Comparison of ENCODE assay signal across 2 cellular contexts in genomic region chr10:72276013-72276387, GRCh38.
TF ChIP-seq lines count a peak whose summit lies in the region.

No MANE protein-coding gene starts in this region.

TF ChIP-seq in SK-N-SH, 30 proteins besides CTCF, POLR2A, EP300 and RAD21 (continued from another document):
- no peak for TF ChIP-seq ZBTB33 (IDR thresholded peaks at IDR 0.05; ENCODE audit: borderline replicate concordance, low read depth)

TF ChIP-seq in SK-N-SH treated with all-trans-retinoic acid at 6 μM for 48 hours, 23 proteins besides CTCF, POLR2A, EP300 and RAD21 (continued from another document):
- no peak for TF ChIP-seq ZC3H10 (CRISPR knock-in tag; IDR thresholded peaks at IDR 0.05)
- TF ChIP-seq OSR1 (CRISPR knock-in tag; IDR thresholded peaks at IDR 0.05), result no peak
- no peak for TF ChIP-seq ZNF70 (CRISPR knock-in tag; IDR thresholded peaks at IDR 0.05)
- no peak for TF ChIP-seq PPARA (CRISPR knock-in tag; IDR thresholded peaks at IDR 0.05; ENCODE audit: borderline replicate concordance)
